2 cellular contexts compared by ENCODE assay signal in genomic region chr10:92691042-92691590, GRCh38.
TF ChIP-seq lines count a peak whose summit lies in the region.

No MANE protein-coding gene starts in this region.

TF ChIP-seq in SK-N-SH, 30 proteins besides CTCF, POLR2A, EP300 and RAD21 (continued from another document):
- TF ChIP-seq REST (IDR thresholded peaks at IDR 0.05; ENCODE audit: low read depth, low read length) = no peak
- TF ChIP-seq SIN3A (IDR thresholded peaks at IDR 0.05; ENCODE audit: borderline replicate concordance, low read depth, low read length) = no peak
- TF ChIP-seq RFX5 (IDR thresholded peaks at IDR 0.05; ENCODE audit: low read length) = no peak
- TF ChIP-seq CHD2 (IDR thresholded peaks at IDR 0.05; ENCODE audit: low read length, partially characterized antibody) = no peak
- no peak for TF ChIP-seq RXRA (IDR thresholded peaks at IDR 0.05; ENCODE audit: borderline replicate concordance, low read depth)
- no peak for TF ChIP-seq MAX (IDR thresholded peaks at IDR 0.05; ENCODE audit: low read depth)
- TF ChIP-seq GATA2 (CRISPR knock-in tag; IDR thresholded peaks at IDR 0.05) = no peak

TF ChIP-seq in SK-N-SH treated with all-trans-retinoic acid at 6 μM for 48 hours, 23 proteins besides CTCF, POLR2A, EP300 and RAD21 (continued from another document):
- TF ChIP-seq PATZ1 (CRISPR knock-in tag; IDR thresholded peaks at IDR 0.05; ENCODE audit: borderline replicate concordance) = no peak
- no peak for TF ChIP-seq ZNF8 (CRISPR knock-in tag; IDR thresholded peaks at IDR 0.05)
- no peak for TF ChIP-seq TCF4 (CRISPR knock-in tag; IDR thresholded peaks at IDR 0.05; ENCODE audit: borderline replicate concordance)
- no peak for TF ChIP-seq RARB (CRISPR knock-in tag; IDR thresholded peaks at IDR 0.05)
- TF ChIP-seq POU6F1 (CRISPR knock-in tag; IDR thresholded peaks at IDR 0.05; ENCODE audit: borderline replicate concordance, low read depth) = no peak
- no peak for TF ChIP-seq PPARA (CRISPR knock-in tag; IDR thresholded peaks at IDR 0.05; ENCODE audit: borderline replicate concordance)
- no peak for TF ChIP-seq CSRNP3 (CRISPR knock-in tag; IDR thresholded peaks at IDR 0.05)
TF ChIP-seq in SK-N-SH treated with all-trans-retinoic acid at 6 μM for 48 hours: peak in this region for 0.
